Comparison of ENCODE assay signal across 19 cellular contexts in the genomic region with DNA sequence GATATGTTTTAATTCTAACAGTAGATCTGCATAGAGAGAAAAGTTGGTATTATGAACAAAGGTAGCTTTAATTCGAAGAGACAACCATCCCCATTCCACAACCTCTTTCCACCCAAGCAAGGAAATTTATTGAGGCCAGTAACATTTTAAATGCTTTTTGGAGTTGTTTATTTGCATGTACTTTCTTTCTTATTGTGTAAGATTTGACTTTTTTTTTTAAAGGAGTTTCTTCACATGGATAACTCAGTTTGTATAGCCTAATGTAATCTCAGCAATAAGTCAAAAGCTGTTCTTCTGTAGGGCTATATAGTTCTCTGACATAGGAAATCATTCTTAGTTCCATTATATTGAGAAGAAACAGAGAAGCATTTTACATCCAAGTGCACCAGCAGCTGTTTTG.
DNase-seq lines count a peak whose midpoint lies in the region; ATAC-seq, FAIRE-seq and TF ChIP-seq lines count a peak whose summit lies in the region.
"Had no signal": no experiment of that assay in that cellular context is flagged by ENCODE, and none has a peak within 500 bp of the region (broad histone marks: within the 10 kb centered on the region; RNA-seq: fewer than 3 reads in every experiment).

No MANE protein-coding gene starts in this region.

- H3F3A ChIP-seq in OCI-LY1 (ENCODE audit: insufficient read depth, low read length), result no peaks in the 10 kb centered on the region

- no peak overlapping the region for H2AFZ ChIP-seq in OCI-LY1 (ENCODE audit: low read length)
- H2AFZ ChIP-seq in astrocyte (ENCODE audit: low read depth, low read length), result no peak overlapping the region
- H2AFZ ChIP-seq in osteoblast (ENCODE audit: low read length), result no peak overlapping the region

- peaks cover 14% of the 10 kb centered on the region for H3K36me3 Mint-ChIP-seq in activated CD4-positive, alpha-beta T cell treated with anti-CD3 and anti-CD28 coated beads, Interleukin-2, amount 10 ng/mL, durations not matched to agents 24 days and 14 days (ENCODE audit: low read depth)
- no peaks in the 10 kb centered on the region for H3K36me3 Mint-ChIP-seq in astrocyte (ENCODE audit: low read depth, unreplicated experiment)
- H3K36me3 Mint-ChIP-seq: immature natural killer cell had no signal

- intact Hi-C loops in activated CD4-positive, alpha-beta T cell treated with anti-CD3 and anti-CD28 coated beads, Interleukin-2, amount 10 ng/mL, durations not matched to agents 24 days and 14 days (cut with micrococcal nuclease), result loop anchor here (1.0 to 5.0 kb wide), 5 partner anchors 43 to 201 kb away; no protein-coding TSS in a partner anchor

- H3K4me2 ChIP-seq in OCI-LY1 (ENCODE audit: low read length) (no peak overlapping the region), astrocyte (ENCODE audit: low read length) (no peak overlapping the region), osteoblast (ENCODE audit: insufficient read depth, low read length) (no peak overlapping the region)

- TF ChIP-seq POLR2A in GM12892 (IDR thresholded peaks at IDR 0.05; ENCODE audit: low read depth, low read length), result no peak

- H3K9me3 Mint-ChIP-seq in activated CD4-positive, alpha-beta T cell treated with anti-CD3 and anti-CD28 coated beads, Interleukin-2, amount 10 ng/mL, durations not matched to agents 24 days and 14 days, result no peaks in the 10 kb centered on the region
- no peaks in the 10 kb centered on the region for H3K9me3 Mint-ChIP-seq in astrocyte (ENCODE audit: unreplicated experiment)
- H3K9me3 Mint-ChIP-seq: CD4-positive, CD25-positive, alpha-beta regulatory T cell; immature natural killer cell; nephron had no signal

- H3K4me3 Mint-ChIP-seq in activated CD4-positive, alpha-beta T cell treated with anti-CD3 and anti-CD28 coated beads, Interleukin-2, amount 10 ng/mL, durations not matched to agents 24 days and 14 days, result no peak overlapping the region
- no peak overlapping the region for H3K4me3 Mint-ChIP-seq in astrocyte (ENCODE audit: unreplicated experiment)
- H3K4me3 Mint-ChIP-seq: immature natural killer cell, nephron had no signal

- FAIRE-seq in astrocyte (lab: Jason Lieb, UNC), result no peak
- FAIRE-seq in GM12892 (lab: Jason Lieb, UNC), result no peak
- FAIRE-seq: A204.1 had no signal

- H3K36me3 ChIP-seq in OCI-LY1 (ENCODE audit: insufficient read depth, low read length) (no peaks in the 10 kb centered on the region), astrocyte (ENCODE audit: insufficient read depth, low read length) (no peaks in the 10 kb centered on the region), osteoblast (ENCODE audit: insufficient read depth, low read length) (no peaks in the 10 kb centered on the region)

- no peaks in the 10 kb centered on the region for H3K27me3 Mint-ChIP-seq in activated CD4-positive, alpha-beta T cell treated with anti-CD3 and anti-CD28 coated beads, Interleukin-2, amount 10 ng/mL, durations not matched to agents 24 days and 14 days
- H3K27me3 Mint-ChIP-seq in astrocyte (ENCODE audit: low read depth, unreplicated experiment), result no peaks in the 10 kb centered on the region
- H3K27me3 Mint-ChIP-seq: CD4-positive, CD25-positive, alpha-beta regulatory T cell had no signal

- H3K27me3 ChIP-seq in OCI-LY1 (ENCODE audit: insufficient read depth, low read length) (no peaks in the 10 kb centered on the region), astrocyte (ENCODE audit: insufficient read depth, low read length) (no peaks in the 10 kb centered on the region), osteoblast (ENCODE audit: insufficient read depth, low read length) (no peaks in the 10 kb centered on the region)

- H3K4me3 ChIP-seq in OCI-LY1 (ENCODE audit: low read depth, low read length, poor library complexity, severe bottlenecking) (no peak overlapping the region), astrocyte (ENCODE audit: insufficient read depth, low read depth, low read length) (no peak overlapping the region), osteoblast (ENCODE audit: insufficient read depth, low read length) (no peak overlapping the region)
- H3K4me3 ChIP-seq: lung had no signal

- peaks cover 77% of the 10 kb centered on the region for H3K4me1 ChIP-seq in OCI-LY1 (ENCODE audit: insufficient read depth, low read length, severe bottlenecking)
- H3K4me1 ChIP-seq in astrocyte (ENCODE audit: insufficient read depth, low read length), result peaks cover 55% of the 10 kb centered on the region
- H3K4me1 ChIP-seq in osteoblast (ENCODE audit: insufficient read depth, low read length), result peaks cover 65% of the 10 kb centered on the region

- H3K9me2 ChIP-seq in OCI-LY1 (ENCODE audit: low read depth, low read length), result no peaks in the 10 kb centered on the region

- peaks cover 54% of the 10 kb centered on the region for H3K4me1 Mint-ChIP-seq in activated CD4-positive, alpha-beta T cell treated with anti-CD3 and anti-CD28 coated beads, Interleukin-2, amount 10 ng/mL, durations not matched to agents 24 days and 14 days
- peaks cover 70% of the 10 kb centered on the region for H3K4me1 Mint-ChIP-seq in astrocyte (ENCODE audit: low read depth, unreplicated experiment)

- H4K20me1 ChIP-seq in OCI-LY1 (ENCODE audit: insufficient read depth, low read length) (no peaks in the 10 kb centered on the region), astrocyte (ENCODE audit: insufficient read depth, low read length) (no peaks in the 10 kb centered on the region), osteoblast (ENCODE audit: insufficient read depth, low read length) (no peaks in the 10 kb centered on the region)

- TF ChIP-seq CTCF in OCI-LY1 (IDR thresholded peaks at IDR 0.05; ENCODE audit: low read length) (no peak), astrocyte (IDR thresholded peaks at IDR 0.05; ENCODE audit: insufficient read depth, low read depth, low read length) (no peak), osteoblast (IDR thresholded peaks at IDR 0.05; ENCODE audit: extremely low read depth, low read depth, low read length) (no peak), GM20000 (IDR thresholded peaks at IDR 0.05; ENCODE audit: extremely low read depth, missing control alignments) (no peak)

- DNase-seq in activated CD4-positive, alpha-beta T cell treated with anti-CD3 and anti-CD28 coated beads, Interleukin-2, amount 10 ng/mL, durations not matched to agents 24 days and 14 days, result no peak
- DNase-seq in activated CD4-positive, alpha-beta T cell treated with anti-CD3 and anti-CD28 coated beads for 48 hours, result no peak
- DNase-seq in astrocyte (ENCODE audit: low read depth) (no peak), osteoblast (ENCODE audit: insufficient read length, low spot score, missing footprints) (no peak), GM12892 (ENCODE audit: insufficient read length) (no peak), GM20000 (ENCODE audit: low spot score) (no peak)
- DNase-seq: CD4-positive, CD25-positive, alpha-beta regulatory T cell; DMS79 treated with DMSO at 0.1 percent for 48 hours; immature natural killer cell; KG1; NCI-H1092 treated with DMSO at 0.1 percent for 48 hours; NCI-H2171; RPMI8226 had no signal

- H3K79me2 ChIP-seq in OCI-LY1 (ENCODE audit: insufficient read depth, low read length) (no peaks in the 10 kb centered on the region; the same call in 1 of the 2 replicates), astrocyte (ENCODE audit: insufficient read depth, low read length) (peaks cover 32% of the 10 kb centered on the region), osteoblast (ENCODE audit: insufficient read depth, low read length) (peaks cover 63% of the 10 kb centered on the region)

- H3K27ac Mint-ChIP-seq in activated CD4-positive, alpha-beta T cell treated with anti-CD3 and anti-CD28 coated beads, Interleukin-2, amount 10 ng/mL, durations not matched to agents 24 days and 14 days, result peak overlapping the region; percentile 93
- H3K27ac Mint-ChIP-seq in astrocyte (ENCODE audit: unreplicated experiment), result peak overlapping the region; percentile 86
- H3K27ac Mint-ChIP-seq: CD4-positive, CD25-positive, alpha-beta regulatory T cell; nephron had no signal

- H3K9ac ChIP-seq in OCI-LY1 (ENCODE audit: low read length) (no peak overlapping the region), astrocyte (ENCODE audit: low read length) (peak overlapping the region; percentile 63)

- peak overlapping the region; percentile 69 for H3K27ac ChIP-seq in OCI-LY1 (ENCODE audit: low read depth, low read length, poor library complexity, severe bottlenecking)
- no peak overlapping the region for H3K27ac ChIP-seq in astrocyte (ENCODE audit: low read depth, low read length)
- peak overlapping the region; percentile 87 for H3K27ac ChIP-seq in osteoblast (ENCODE audit: low read depth, low read length)

- no peak for ATAC-seq in HG02759 (IDR thresholded peaks at IDR 0.05; ENCODE audit: unreplicated experiment)
- ATAC-seq: activated CD4-positive, CD25-positive, alpha-beta regulatory T cell treated with anti-CD3 and anti-CD28 coated beads, Interleukin-2, amount 50 U/mL, for 24 hours had no signal

- no peaks in the 10 kb centered on the region for H3K9me3 ChIP-seq in OCI-LY1 (ENCODE audit: low read length)
- no peaks in the 10 kb centered on the region for H3K9me3 ChIP-seq in astrocyte (ENCODE audit: insufficient read depth, low read depth, low read length)
- no peaks in the 10 kb centered on the region for H3K9me3 ChIP-seq in osteoblast (ENCODE audit: low read depth, low read length)
